ENCODE assay signal across 15 cellular contexts in genomic region chr18:61991201-61991600, GRCh38.
DNase-seq lines count a peak whose midpoint lies in the region; ATAC-seq and TF ChIP-seq lines count a peak whose summit lies in the region.
"Had no signal": no experiment of that assay in that cellular context is flagged by ENCODE, and none has a peak within 500 bp of the region (broad histone marks: within the 10 kb centered on the region; RNA-seq: fewer than 3 reads in every experiment).

No MANE protein-coding gene starts in this region.

- POLR2A ChIA-PET in Caco-2 (lab: Charles Lee), result no interaction called here

- no peaks in the 10 kb centered on the region for H3K9me3 Mint-ChIP-seq in stimulated activated naive CD8-positive, alpha-beta T cell treated with anti-CD3 and anti-CD28 coated beads, Interleukin-15, amount 100 ng/mL, for 72 hours
- H3K9me3 Mint-ChIP-seq in Caco-2 (ENCODE audit: unreplicated experiment), result no peaks in the 10 kb centered on the region
- H3K9me3 Mint-ChIP-seq: activated CD8-positive, alpha-beta T cell treated with anti-CD3 and anti-CD28 coated beads for 36 hours had no signal

- no peak overlapping the region for H3K4me3 Mint-ChIP-seq in stimulated activated naive CD8-positive, alpha-beta T cell treated with anti-CD3 and anti-CD28 coated beads, Interleukin-15, amount 100 ng/mL, for 72 hours
- H3K4me3 Mint-ChIP-seq in Caco-2 (ENCODE audit: unreplicated experiment), result no peak overlapping the region
- H3K4me3 Mint-ChIP-seq: activated CD8-positive, alpha-beta T cell treated with anti-CD3 and anti-CD28 coated beads for 36 hours had no signal

- no peaks in the 10 kb centered on the region for H3K9me3 ChIP-seq in aorta (ENCODE audit: control insufficient read depth, low read length)
- no peaks in the 10 kb centered on the region for H3K9me3 ChIP-seq in Caco-2
- H3K9me3 ChIP-seq: upper lobe of left lung had no signal

- H3K36me3 ChIP-seq in aorta (ENCODE audit: control insufficient read depth in 1 of 2, insufficient read depth in 2 of 2, low read length in 1 of 2), result no peaks in the 10 kb centered on the region
- no peaks in the 10 kb centered on the region for H3K36me3 ChIP-seq in Caco-2 (ENCODE audit: control insufficient read depth, insufficient read depth, low read length)
- H3K36me3 ChIP-seq: upper lobe of left lung had no signal

- no peak for TF ChIP-seq CTCF in astrocyte of the cerebellum (IDR thresholded peaks at IDR 0.05; ENCODE audit: low read depth, low read length, missing control alignments)
- TF ChIP-seq CTCF in foreskin keratinocyte (conservative IDR thresholded peaks at IDR 0.05), result no peak
- TF ChIP-seq CTCF in Caco-2 (IDR thresholded peaks at IDR 0.05; ENCODE audit: insufficient read depth in 1 of 2, low read depth in 1 of 2, low read length in 1 of 2, severe bottlenecking in 1 of 2, unreplicated experiment in 1 of 2), result no peak

- peaks cover 9% of the 10 kb centered on the region for H3K4me1 Mint-ChIP-seq in stimulated activated naive CD8-positive, alpha-beta T cell treated with anti-CD3 and anti-CD28 coated beads, Interleukin-15, amount 100 ng/mL, for 72 hours
- H3K4me1 Mint-ChIP-seq in Caco-2 (ENCODE audit: low read depth, unreplicated experiment), result peaks cover 5% of the 10 kb centered on the region

- in situ Hi-C loops in astrocyte of the cerebellum (cut with HindIII; ENCODE audit: low sequenced_read_pairs), result no loop called here

- CTCF ChIA-PET in Caco-2 (lab: Charles Lee), result no interaction called here

- no peak for DNase-seq in stimulated activated naive CD8-positive, alpha-beta T cell treated with anti-CD3 and anti-CD28 coated beads, Interleukin-15, Interleukin-2, amounts not matched to agents 100 U/mL and 50 U/mL, for 24 hours
- no peak for DNase-seq in stimulated activated naive CD8-positive, alpha-beta T cell treated with anti-CD3 and anti-CD28 coated beads, Interleukin-15, amount 100 ng/mL, for 72 hours
- DNase-seq in astrocyte of the cerebellum (ENCODE audit: low read depth), result peak; percentile 50
- DNase-seq in foreskin keratinocyte, result no peak
- DNase-seq in aorta, result peak in 1 of 2 donors; percentile 66
- no peak for DNase-seq in NCI-H774 (lab: John Stamatoyannopoulos, UW)
- DNase-seq in Caco-2, result no peak
- DNase-seq: activated CD8-positive, alpha-beta T cell treated with anti-CD3 and anti-CD28 coated beads for 36 hours; activated effector memory CD4-positive, alpha-beta T cell treated with Interleukin-2 at 50 U/mL for 16 hours; DMS 273 treated with DMSO at 0.1 percent for 48 hours; NCI-H1417 treated with DMSO at 0.1 percent for 48 hours; NCI-H526; T1000; upper lobe of left lung had no signal

- no peak overlapping the region for H3K4me3 ChIP-seq in astrocyte of the cerebellum (ENCODE audit: low read depth, low read length)
- no peak overlapping the region for H3K4me3 ChIP-seq in aorta (ENCODE audit: low read length in 2 of 2)
- H3K4me3 ChIP-seq in Caco-2 (ENCODE audit: low read depth, low read length), result no peak overlapping the region
- H3K4me3 ChIP-seq: upper lobe of left lung had no signal

- intact Hi-C loops in aorta (cut with DNase I) (loop anchor here in 1 of 2 donors (5.0 to 10.0 kb wide), 2 partner anchors 39 to 96 kb away; partner anchors contain the start of gene RNF152), Caco-2 (cut with micrococcal nuclease; ENCODE audit: unreplicated experiment) (no loop called here)

- H3K27me3 Mint-ChIP-seq in stimulated activated naive CD8-positive, alpha-beta T cell treated with anti-CD3 and anti-CD28 coated beads, Interleukin-15, amount 100 ng/mL, for 72 hours, result no peaks in the 10 kb centered on the region
- H3K27me3 Mint-ChIP-seq in Caco-2 (ENCODE audit: insufficient read depth, unreplicated experiment), result no peaks in the 10 kb centered on the region
- H3K27me3 Mint-ChIP-seq: activated CD8-positive, alpha-beta T cell treated with anti-CD3 and anti-CD28 coated beads for 36 hours had no signal

- ATAC-seq in stimulated activated naive CD8-positive, alpha-beta T cell treated with anti-CD3 and anti-CD28 coated beads, Interleukin-15, Interleukin-2, amounts not matched to agents 100 U/mL and 50 U/mL, for 24 hours, result peak; percentile 14
- no peak for ATAC-seq in stimulated activated naive CD8-positive, alpha-beta T cell treated with anti-CD3 and anti-CD28 coated beads, Interleukin-15, amount 100 ng/mL, for 72 hours
- ATAC-seq in foreskin keratinocyte, result peak; percentile 36
- peak; percentile 42 for ATAC-seq in aorta (ENCODE audit: low FRiP score)
- ATAC-seq in HG02885 (IDR thresholded peaks at IDR 0.05; ENCODE audit: poor library complexity, unreplicated experiment), result no peak
- ATAC-seq: activated CD8-positive, alpha-beta T cell treated with anti-CD3 and anti-CD28 coated beads for 36 hours had no signal

- H3K36me3 Mint-ChIP-seq in Caco-2 (ENCODE audit: insufficient read depth, unreplicated experiment), result no peaks in the 10 kb centered on the region

- H3K27me3 ChIP-seq in foreskin keratinocyte (no peaks in the 10 kb centered on the region), aorta (ENCODE audit: control insufficient read depth in 1 of 2, insufficient read depth in 2 of 2, low read length in 1 of 2) (no peaks in the 10 kb centered on the region), Caco-2 (replicated peaks; ENCODE audit: control insufficient read depth, insufficient read depth, low read length) (no peaks in the 10 kb centered on the region)
- H3K27me3 ChIP-seq: upper lobe of left lung had no signal

- BruUV-seq in Caco-2 (replicated peaks; lab: Mats Ljungman, UMichigan), result no TSS peak

- WGBS in aorta, 2 donors, result 23 to 28% methylated on average over 3 of the region's 3 CpGs

- H3K27ac ChIP-seq in foreskin keratinocyte (no peak overlapping the region), aorta (ENCODE audit: low read depth in 1 of 2, low read length in 2 of 2) (peak overlapping the region; percentile 61 to 85)
- H3K27ac ChIP-seq: upper lobe of left lung had no signal

- no peak overlapping the region for H3K27ac Mint-ChIP-seq in stimulated activated naive CD8-positive, alpha-beta T cell treated with anti-CD3 and anti-CD28 coated beads, Interleukin-15, amount 100 ng/mL, for 72 hours
- no peak overlapping the region for H3K27ac Mint-ChIP-seq in Caco-2 (ENCODE audit: unreplicated experiment)
- H3K27ac Mint-ChIP-seq: activated CD8-positive, alpha-beta T cell treated with anti-CD3 and anti-CD28 coated beads for 36 hours had no signal

- peaks cover 48% of the 10 kb centered on the region for H3K4me1 ChIP-seq in foreskin keratinocyte
- H3K4me1 ChIP-seq in aorta (ENCODE audit: control insufficient read depth in 1 of 2, insufficient read depth in 2 of 2, low read length in 2 of 2), result peaks cover 5 to 10% of the 10 kb centered on the region in 2 donors
- H3K4me1 ChIP-seq in Caco-2, result no peaks in the 10 kb centered on the region

Comparison
In these comparisons a context has a peak if more than half of its experiments do, and no peak if none do; other contexts are left out.
1. ATAC-seq: peak in stimulated activated naive CD8-positive, alpha-beta T cell treated with anti-CD3 and anti-CD28 coated beads, Interleukin-15, Interleukin-2, amounts not matched to agents 100 U/mL and 50 U/mL, for 24 hours (single experiment), foreskin keratinocyte (single experiment) and aorta (single experiment); none in stimulated activated naive CD8-positive, alpha-beta T cell treated with anti-CD3 and anti-CD28 coated beads, Interleukin-15, amount 100 ng/mL, for 72 hours (single experiment) and HG02885 (single experiment).